ENCODE assay signal across 8 cellular contexts in the genomic region with DNA sequence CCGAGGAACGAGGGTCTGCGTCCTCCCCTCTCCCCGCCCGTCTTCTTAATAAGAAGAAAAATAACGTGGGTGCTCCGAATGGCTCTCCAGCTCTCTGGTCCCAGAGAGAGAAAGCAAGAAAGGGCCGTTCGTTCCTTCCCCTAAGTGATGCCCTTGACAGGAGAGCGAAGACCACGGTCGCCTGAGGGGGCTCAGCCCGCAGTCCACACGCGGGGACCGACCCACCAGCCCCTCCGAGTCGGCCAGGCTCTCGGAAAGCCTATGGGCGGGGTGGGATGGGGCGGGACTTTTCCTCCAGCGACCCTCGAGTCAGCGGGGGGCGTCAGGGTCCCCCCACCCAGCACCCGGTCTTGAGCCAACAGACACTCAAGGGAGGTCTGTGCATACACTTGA. TPM values are rescaled to one million over a fixed set of nuclear protein-coding genes. Genes with fewer than 3 reads are reported as not detected.
DNase-seq lines count a peak whose midpoint lies in the region; ATAC-seq and TF ChIP-seq lines count a peak whose summit lies in the region.

No MANE protein-coding gene starts in this region.

- H3K4me1 ChIP-seq in hepatocyte (ENCODE audit: insufficient read depth) (no peaks in the 10 kb centered on the region), mucosa of descending colon (ENCODE audit: low read depth) (peaks cover 17% of the 10 kb centered on the region)

- TF ChIP-seq CTCF in WI38 (IDR thresholded peaks at IDR 0.05; ENCODE audit: low read depth, low read length) (no peak), hepatocyte (IDR thresholded peaks at IDR 0.05; ENCODE audit: poor library complexity) (no peak), mucosa of descending colon (IDR thresholded peaks at IDR 0.05) (no peak)

- H3K36me3 Mint-ChIP-seq in stimulated activated effector memory CD8-positive, alpha-beta T cell treated with anti-CD3 and anti-CD28 coated beads, Interleukin-12 subunit alpha, Interleukin-12 subunit beta, amount 100 ng/mL, for 72 hours = no peaks in the 10 kb centered on the region

- DNase-seq in NCI-H146 treated with DMSO at 0.1 percent for 48 hours (lab: John Stamatoyannopoulos, UW; ENCODE audit: unreplicated experiment) = peak; percentile 18
- no peak for DNase-seq in NCI-H146 (lab: John Stamatoyannopoulos, UW)
- DNase-seq in hepatocyte (ENCODE audit: low spot score) = no peak
- DNase-seq in stimulated activated effector memory CD8-positive, alpha-beta T cell treated with anti-CD3 and anti-CD28 coated beads, Interleukin-12 subunit alpha, Interleukin-12 subunit beta, amount 100 ng/mL, for 72 hours (ENCODE audit: low spot score in 2 of 2) = no peak
- no peak for DNase-seq in mucosa of descending colon
- no peak for DNase-seq in NCI-H187 treated with DMSO at 0.1 percent for 48 hours (lab: John Stamatoyannopoulos, UW)

- ATAC-seq in stimulated activated effector memory CD8-positive, alpha-beta T cell treated with anti-CD3 and anti-CD28 coated beads, Interleukin-12 subunit alpha, Interleukin-12 subunit beta, amount 100 ng/mL, for 72 hours = peak; percentile 36
- no peak for ATAC-seq in mucosa of descending colon
- no peak for ATAC-seq in GM19397 (IDR thresholded peaks at IDR 0.05; ENCODE audit: unreplicated experiment)

- no peaks in the 10 kb centered on the region for H4K20me1 ChIP-seq in hepatocyte (ENCODE audit: insufficient read depth, poor library complexity, severe bottlenecking)

- H3K4me3 ChIP-seq in WI38 (ENCODE audit: low read depth, low read length) (peak overlapping the region; percentile 54), hepatocyte (peak overlapping the region; percentile 30), mucosa of descending colon (no peak overlapping the region)

- peaks cover 5% of the 10 kb centered on the region for H3K4me1 Mint-ChIP-seq in stimulated activated effector memory CD8-positive, alpha-beta T cell treated with anti-CD3 and anti-CD28 coated beads, Interleukin-12 subunit alpha, Interleukin-12 subunit beta, amount 100 ng/mL, for 72 hours

- peaks cover 13% of the 10 kb centered on the region for H3K79me2 ChIP-seq in hepatocyte

- no peaks in the 10 kb centered on the region for H3K27me3 ChIP-seq in hepatocyte

- WGBS in hepatocyte (ENCODE audit: low lambda C conversion rate, missing lambda C conversion rate) = 5% methylated on average over 16 of the region's 26 CpGs

- H3K9me3 ChIP-seq in hepatocyte (ENCODE audit: low read depth) (no peaks in the 10 kb centered on the region), mucosa of descending colon (no peaks in the 10 kb centered on the region)

- no peak overlapping the region for H3K27ac Mint-ChIP-seq in stimulated activated effector memory CD8-positive, alpha-beta T cell treated with anti-CD3 and anti-CD28 coated beads, Interleukin-12 subunit alpha, Interleukin-12 subunit beta, amount 100 ng/mL, for 72 hours

- no peaks in the 10 kb centered on the region for H3K9me3 Mint-ChIP-seq in stimulated activated effector memory CD8-positive, alpha-beta T cell treated with anti-CD3 and anti-CD28 coated beads, Interleukin-12 subunit alpha, Interleukin-12 subunit beta, amount 100 ng/mL, for 72 hours

- H3K36me3 ChIP-seq in hepatocyte (replicated peaks; ENCODE audit: insufficient read depth, low read depth) (no peaks in the 10 kb centered on the region), mucosa of descending colon (ENCODE audit: low read depth) (no peaks in the 10 kb centered on the region)

- H3K27ac ChIP-seq in hepatocyte = no peak overlapping the region

- peak overlapping the region; percentile 32 for H3K4me3 Mint-ChIP-seq in stimulated activated effector memory CD8-positive, alpha-beta T cell treated with anti-CD3 and anti-CD28 coated beads, Interleukin-12 subunit alpha, Interleukin-12 subunit beta, amount 100 ng/mL, for 72 hours

- peak overlapping the region; percentile 64 for H2AFZ ChIP-seq in hepatocyte

- intact Hi-C loops in mucosa of descending colon (cut with DNase I, micrococcal nuclease) = no loop called here

- H3K4me2 ChIP-seq in hepatocyte = peak overlapping the region; percentile 99

- H3K9me2 ChIP-seq in hepatocyte (replicated peaks; ENCODE audit: insufficient read depth) = no peaks in the 10 kb centered on the region

RNA-seq across cellular contexts. Expression of a gene that starts 53.2 kb away (rescaled TPM):
- total RNA-seq in hepatocyte = 23.8 and 24.6 TPM in 2 replicates
- 9.5 and 18.0 TPM in 2 replicates for polyA plus RNA-seq in hepatocyte
- total RNA-seq in mucosa of descending colon = 10 to 100 TPM; 14.8 to 29.7 (median 15.0) TPM
